In genomic region chr1:203368624-203369451, GRCh38 we compare ENCODE assay signal across 9 cellular contexts. TPM values are rescaled to one million over a fixed set of nuclear protein-coding genes. Genes with fewer than 3 reads are reported as not detected.
DNase-seq lines count a peak whose midpoint lies in the region; ATAC-seq and TF ChIP-seq lines count a peak whose summit lies in the region.
"Had no signal": no experiment of that assay in that cellular context is flagged by ENCODE, and none has a peak within 500 bp of the region (broad histone marks: within the 10 kb centered on the region; RNA-seq: fewer than 3 reads in every experiment).

No MANE protein-coding gene starts in this region.

- H3K4me3 ChIP-seq in breast epithelium = no peak overlapping the region
- H3K4me3 ChIP-seq in liver (ENCODE audit: low read depth in 1 of 3, low read length in 3 of 3) = no peak overlapping the region
- no peak overlapping the region for H3K4me3 ChIP-seq in vagina

- WGBS in liver = 70% methylated on average over 6 of the region's 6 CpGs

- ATAC-seq in HG02798 (IDR thresholded peaks at IDR 0.05; ENCODE audit: poor library complexity, unreplicated experiment) = no peak
- ATAC-seq in HG03097 (IDR thresholded peaks at IDR 0.05; ENCODE audit: low FRiP score, unreplicated experiment) = no peak

- intact Hi-C loops in breast epithelium (cut with DNase I; ENCODE audit: low total_unique reads) = loop anchor here (10.0 kb wide), 1 partner anchor 116 kb away; no protein-coding TSS in a partner anchor
- intact Hi-C loops in vagina (cut with DNase I) = loop anchor here (5.0 to 10.0 kb wide), 2 partner anchors 73 to 226 kb away; no protein-coding TSS in a partner anchor

- TF ChIP-seq RAD21 in liver (IDR thresholded peaks at IDR 0.05) = peak; percentile 75 to 79

- H3K27ac ChIP-seq in breast epithelium (peak overlapping the region; percentile 64 to 80), liver (ENCODE audit: low read depth in 1 of 2, low read length in 2 of 2) (no peak overlapping the region), vagina (peak overlapping the region; percentile 77)
- H3K27ac ChIP-seq: KMS-11 had no signal

- no peaks in the 10 kb centered on the region for H3K27me3 ChIP-seq in breast epithelium
- H3K27me3 ChIP-seq in liver (ENCODE audit: control insufficient read depth in 4 of 4, insufficient read depth in 4 of 4, low read length in 3 of 4) = peaks cover 0 to 7% (median 2%) of the 10 kb centered on the region in 4 donors
- no peaks in the 10 kb centered on the region for H3K27me3 ChIP-seq in vagina

- H3K4me1 ChIP-seq in breast epithelium = peaks cover 0 to 3% of the 10 kb centered on the region in 2 donors
- H3K4me1 ChIP-seq in liver (ENCODE audit: control insufficient read depth in 4 of 4, insufficient read depth in 4 of 4, low read length in 3 of 4) = peaks cover 0 to 3% (median 1%) of the 10 kb centered on the region in 4 donors
- peaks cover 17% of the 10 kb centered on the region for H3K4me1 ChIP-seq in vagina

- TF ChIP-seq POLR2A in breast epithelium (IDR thresholded peaks at IDR 0.05) (no peak), vagina (IDR thresholded peaks at IDR 0.05) (no peak)

- no peaks in the 10 kb centered on the region for H3K36me3 ChIP-seq in breast epithelium
- H3K36me3 ChIP-seq in liver (ENCODE audit: control insufficient read depth in 4 of 4, insufficient read depth in 3 of 4, low read depth in 1 of 4, low read length in 3 of 4) = no peaks in the 10 kb centered on the region
- H3K36me3 ChIP-seq in vagina = no peaks in the 10 kb centered on the region

- H3K9me3 ChIP-seq in breast epithelium = no peaks in the 10 kb centered on the region
- no peaks in the 10 kb centered on the region for H3K9me3 ChIP-seq in liver (ENCODE audit: control insufficient read depth in 4 of 4, low read length in 3 of 4)
- H3K9me3 ChIP-seq in vagina = no peaks in the 10 kb centered on the region

- no peak overlapping the region for H3K9ac ChIP-seq in liver (ENCODE audit: low read depth in 1 of 2, low read length in 2 of 2)
- H3K9ac ChIP-seq: KMS-11 had no signal

- DNase-seq in NCI-H82 (lab: John Stamatoyannopoulos, UW) (peak; percentile 59), NCI-H82 treated with DMSO at 0.1 percent for 48 hours (lab: John Stamatoyannopoulos, UW; ENCODE audit: unreplicated experiment) (no peak), breast epithelium (ENCODE audit: low spot score in 2 of 2) (peak in 1 of 2 donors; percentile 70), vagina (ENCODE audit: extremely low spot score in 2 of 2) (peak in 1 of 2 donors; percentile 98), amygdala (lab: John Stamatoyannopoulos, UW) (no peak)

- TF ChIP-seq CTCF in breast epithelium (IDR thresholded peaks at IDR 0.05) (peak; percentile 30 to 50 (median 49)), liver (IDR thresholded peaks at IDR 0.05; ENCODE audit: low read depth, low read length, missing input control) (peak; percentile 26), vagina (IDR thresholded peaks at IDR 0.05) (peak in 2 of 3 experiments; percentile 6 to 53)

TF ChIP-seq in liver, 16 proteins besides CTCF, POLR2A, EP300 and RAD21:
- TF ChIP-seq HNF4A (conservative IDR thresholded peaks at IDR 0.05) (no peak), HNF4G (IDR thresholded peaks at IDR 0.05) (no peak), MAX (IDR thresholded peaks at IDR 0.05) (no peak), ATF3 (IDR thresholded peaks at IDR 0.05) (no peak), ZBTB33 (IDR thresholded peaks at IDR 0.05) (no peak), FOXA2 (IDR thresholded peaks at IDR 0.05) (no peak), YY1 (IDR thresholded peaks at IDR 0.05) (no peak), FOXA1 (IDR thresholded peaks at IDR 0.05) (no peak), JUND (IDR thresholded peaks at IDR 0.05) (no peak), NR2F2 (IDR thresholded peaks at IDR 0.05) (peak; percentile 98), RXRA (IDR thresholded peaks at IDR 0.05) (peak; percentile 71 to 74), REST (IDR thresholded peaks at IDR 0.05) (no peak), EGR1 (IDR thresholded peaks at IDR 0.05; ENCODE audit: low read depth in 2 of 2) (no peak), SP1 (IDR thresholded peaks at IDR 0.05) (peak; percentile 63), GABPA (IDR thresholded peaks at IDR 0.05 in 1 of 2, conservative IDR thresholded peaks at IDR 0.05 in 1 of 2) (no peak), TAF1 (conservative IDR thresholded peaks at IDR 0.05) (no peak)

RNA-seq across cellular contexts. Expression of gene FMOD, which starts 17.9 kb away (rescaled TPM):
- total RNA-seq in breast epithelium (100 to 1,000 TPM in 1 of 3 donors, 10 to 100 TPM in 2; 79.6 to 132 (median 92.4) TPM), liver (1 to 10 TPM; 2.1 to 2.7 TPM), vagina (80.3 TPM)
- 1 to 10 TPM; 1.0 to 7.0 TPM for polyA plus RNA-seq in liver

Comparison
In these comparisons a context has a peak if more than half of its experiments do, and no peak if none do; other contexts are left out.
1. H3K27ac ChIP-seq: peak in breast epithelium (2 of 2) and vagina (single experiment); none in liver (0 of 2).
2. RNA of gene FMOD, which starts 17.9 kb away (total RNA-seq): 79.6 to 132 TPM in breast epithelium and 80.3 TPM in vagina (single experiment); 2.1 to 2.7 TPM in liver; every median in the first group is over 10 times any median in the second.
3. Peak in every context shown above with its lines, with median percentiles within 50 percentile points of each other: CTCF ChIP-seq.